In the genomic region with DNA sequence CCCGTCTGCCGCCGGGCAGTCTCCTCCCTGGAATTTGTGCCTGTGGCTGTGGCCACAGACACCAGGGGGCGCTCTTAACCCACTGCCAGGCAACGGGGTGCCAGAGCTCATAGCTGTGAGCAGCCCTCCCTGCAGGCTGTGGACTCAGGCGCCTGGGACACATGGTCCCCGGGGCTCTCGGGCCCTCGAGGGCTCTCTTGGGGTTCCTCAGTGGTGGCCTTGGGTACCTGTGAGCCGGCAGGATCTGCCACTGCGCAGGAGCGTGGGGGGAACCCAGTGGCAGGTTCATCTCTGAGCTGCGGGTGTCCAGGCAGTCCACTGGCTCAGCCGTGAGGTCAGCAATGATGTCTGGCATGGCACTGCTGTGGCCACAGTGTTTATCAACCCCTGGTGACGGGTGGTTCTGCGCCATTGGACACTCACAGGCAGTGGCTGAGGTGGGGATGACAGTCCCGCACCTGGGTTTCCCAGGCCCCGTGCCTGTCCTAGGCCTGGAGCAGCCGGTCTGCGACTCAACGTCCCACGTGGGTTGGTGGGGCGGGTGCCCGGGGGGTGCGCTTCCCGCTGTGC, we compare ENCODE assay signal across 1 cellular context.
TF ChIP-seq lines count a peak whose summit lies in the region.

No MANE protein-coding gene starts in this region.

TF ChIP-seq in K562, 482 proteins besides CTCF, POLR2A, EP300 and RAD21 (continued from another document and continues in another):
- TF ChIP-seq, protein P1, sequence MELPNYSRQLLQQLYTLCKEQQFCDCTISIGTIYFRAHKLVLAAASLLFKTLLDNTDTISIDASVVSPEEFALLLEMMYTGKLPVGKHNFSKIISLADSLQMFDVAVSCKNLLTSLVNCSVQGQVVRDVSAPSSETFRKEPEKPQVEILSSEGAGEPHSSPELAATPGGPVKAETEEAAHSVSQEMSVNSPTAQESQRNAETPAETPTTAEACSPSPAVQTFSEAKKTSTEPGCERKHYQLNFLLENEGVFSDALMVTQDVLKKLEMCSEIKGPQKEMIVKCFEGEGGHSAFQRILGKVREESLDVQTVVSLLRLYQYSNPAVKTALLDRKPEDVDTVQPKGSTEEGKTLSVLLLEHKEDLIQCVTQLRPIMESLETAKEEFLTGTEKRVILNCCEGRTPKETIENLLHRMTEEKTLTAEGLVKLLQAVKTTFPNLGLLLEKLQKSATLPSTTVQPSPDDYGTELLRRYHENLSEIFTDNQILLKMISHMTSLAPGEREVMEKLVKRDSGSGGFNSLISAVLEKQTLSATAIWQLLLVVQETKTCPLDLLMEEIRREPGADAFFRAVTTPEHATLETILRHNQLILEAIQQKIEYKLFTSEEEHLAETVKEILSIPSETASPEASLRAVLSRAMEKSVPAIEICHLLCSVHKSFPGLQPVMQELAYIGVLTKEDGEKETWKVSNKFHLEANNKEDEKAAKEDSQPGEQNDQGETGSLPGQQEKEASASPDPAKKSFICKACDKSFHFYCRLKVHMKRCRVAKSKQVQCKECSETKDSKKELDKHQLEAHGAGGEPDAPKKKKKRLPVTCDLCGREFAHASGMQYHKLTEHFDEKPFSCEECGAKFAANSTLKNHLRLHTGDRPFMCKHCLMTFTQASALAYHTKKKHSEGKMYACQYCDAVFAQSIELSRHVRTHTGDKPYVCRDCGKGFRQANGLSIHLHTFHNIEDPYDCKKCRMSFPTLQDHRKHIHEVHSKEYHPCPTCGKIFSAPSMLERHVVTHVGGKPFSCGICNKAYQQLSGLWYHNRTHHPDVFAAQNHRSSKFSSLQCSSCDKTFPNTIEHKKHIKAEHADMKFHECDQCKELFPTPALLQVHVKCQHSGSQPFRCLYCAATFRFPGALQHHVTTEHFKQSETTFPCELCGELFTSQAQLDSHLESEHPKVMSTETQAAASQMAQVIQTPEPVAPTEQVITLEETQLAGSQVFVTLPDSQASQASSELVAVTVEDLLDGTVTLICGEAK (IDR thresholded peaks at IDR 0.05): no peak
- TF ChIP-seq, protein P1 (CRISPR knock-in tag; IDR thresholded peaks at IDR 0.05): no peak
- peak; percentile 23 for TF ChIP-seq FIP1L1 (IDR thresholded peaks at IDR 0.05; ENCODE audit: low read depth, low read length, poor library complexity, severe bottlenecking)
- TF ChIP-seq, protein P2, sequence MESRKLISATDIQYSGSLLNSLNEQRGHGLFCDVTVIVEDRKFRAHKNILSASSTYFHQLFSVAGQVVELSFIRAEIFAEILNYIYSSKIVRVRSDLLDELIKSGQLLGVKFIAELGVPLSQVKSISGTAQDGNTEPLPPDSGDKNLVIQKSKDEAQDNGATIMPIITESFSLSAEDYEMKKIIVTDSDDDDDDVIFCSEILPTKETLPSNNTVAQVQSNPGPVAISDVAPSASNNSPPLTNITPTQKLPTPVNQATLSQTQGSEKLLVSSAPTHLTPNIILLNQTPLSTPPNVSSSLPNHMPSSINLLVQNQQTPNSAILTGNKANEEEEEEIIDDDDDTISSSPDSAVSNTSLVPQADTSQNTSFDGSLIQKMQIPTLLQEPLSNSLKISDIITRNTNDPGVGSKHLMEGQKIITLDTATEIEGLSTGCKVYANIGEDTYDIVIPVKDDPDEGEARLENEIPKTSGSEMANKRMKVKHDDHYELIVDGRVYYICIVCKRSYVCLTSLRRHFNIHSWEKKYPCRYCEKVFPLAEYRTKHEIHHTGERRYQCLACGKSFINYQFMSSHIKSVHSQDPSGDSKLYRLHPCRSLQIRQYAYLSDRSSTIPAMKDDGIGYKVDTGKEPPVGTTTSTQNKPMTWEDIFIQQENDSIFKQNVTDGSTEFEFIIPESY (CRISPR knock-in tag; IDR thresholded peaks at IDR 0.05): 0 out of 2 replicates have a peak, but pooled peaks have one; percentile 48
- no peak for TF ChIP-seq CBFA2T3 (IDR thresholded peaks at IDR 0.05)
- TF ChIP-seq STAG1 (CRISPR knock-in tag; IDR thresholded peaks at IDR 0.05; ENCODE audit: borderline replicate concordance): peak; percentile 69
- TF ChIP-seq, protein P3, sequence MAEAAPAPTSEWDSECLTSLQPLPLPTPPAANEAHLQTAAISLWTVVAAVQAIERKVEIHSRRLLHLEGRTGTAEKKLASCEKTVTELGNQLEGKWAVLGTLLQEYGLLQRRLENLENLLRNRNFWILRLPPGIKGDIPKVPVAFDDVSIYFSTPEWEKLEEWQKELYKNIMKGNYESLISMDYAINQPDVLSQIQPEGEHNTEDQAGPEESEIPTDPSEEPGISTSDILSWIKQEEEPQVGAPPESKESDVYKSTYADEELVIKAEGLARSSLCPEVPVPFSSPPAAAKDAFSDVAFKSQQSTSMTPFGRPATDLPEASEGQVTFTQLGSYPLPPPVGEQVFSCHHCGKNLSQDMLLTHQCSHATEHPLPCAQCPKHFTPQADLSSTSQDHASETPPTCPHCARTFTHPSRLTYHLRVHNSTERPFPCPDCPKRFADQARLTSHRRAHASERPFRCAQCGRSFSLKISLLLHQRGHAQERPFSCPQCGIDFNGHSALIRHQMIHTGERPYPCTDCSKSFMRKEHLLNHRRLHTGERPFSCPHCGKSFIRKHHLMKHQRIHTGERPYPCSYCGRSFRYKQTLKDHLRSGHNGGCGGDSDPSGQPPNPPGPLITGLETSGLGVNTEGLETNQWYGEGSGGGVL (CRISPR knock-in tag; IDR thresholded peaks at IDR 0.05): no peak
- TF ChIP-seq TEAD1 (CRISPR knock-in tag; IDR thresholded peaks at IDR 0.05): peak in 1 of 2 experiments; percentile 87; a peak in 1 of 4 replicates
- TF ChIP-seq, protein P4, sequence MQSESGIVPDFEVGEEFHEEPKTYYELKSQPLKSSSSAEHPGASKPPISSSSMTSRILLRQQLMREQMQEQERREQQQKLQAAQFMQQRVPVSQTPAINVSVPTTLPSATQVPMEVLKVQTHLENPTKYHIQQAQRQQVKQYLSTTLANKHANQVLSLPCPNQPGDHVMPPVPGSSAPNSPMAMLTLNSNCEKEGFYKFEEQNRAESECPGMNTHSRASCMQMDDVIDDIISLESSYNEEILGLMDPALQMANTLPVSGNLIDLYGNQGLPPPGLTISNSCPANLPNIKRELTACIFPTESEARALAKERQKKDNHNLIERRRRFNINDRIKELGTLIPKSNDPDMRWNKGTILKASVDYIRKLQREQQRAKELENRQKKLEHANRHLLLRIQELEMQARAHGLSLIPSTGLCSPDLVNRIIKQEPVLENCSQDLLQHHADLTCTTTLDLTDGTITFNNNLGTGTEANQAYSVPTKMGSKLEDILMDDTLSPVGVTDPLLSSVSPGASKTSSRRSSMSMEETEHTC (IDR thresholded peaks at IDR 0.05): no peak
- TF ChIP-seq, protein P5, sequence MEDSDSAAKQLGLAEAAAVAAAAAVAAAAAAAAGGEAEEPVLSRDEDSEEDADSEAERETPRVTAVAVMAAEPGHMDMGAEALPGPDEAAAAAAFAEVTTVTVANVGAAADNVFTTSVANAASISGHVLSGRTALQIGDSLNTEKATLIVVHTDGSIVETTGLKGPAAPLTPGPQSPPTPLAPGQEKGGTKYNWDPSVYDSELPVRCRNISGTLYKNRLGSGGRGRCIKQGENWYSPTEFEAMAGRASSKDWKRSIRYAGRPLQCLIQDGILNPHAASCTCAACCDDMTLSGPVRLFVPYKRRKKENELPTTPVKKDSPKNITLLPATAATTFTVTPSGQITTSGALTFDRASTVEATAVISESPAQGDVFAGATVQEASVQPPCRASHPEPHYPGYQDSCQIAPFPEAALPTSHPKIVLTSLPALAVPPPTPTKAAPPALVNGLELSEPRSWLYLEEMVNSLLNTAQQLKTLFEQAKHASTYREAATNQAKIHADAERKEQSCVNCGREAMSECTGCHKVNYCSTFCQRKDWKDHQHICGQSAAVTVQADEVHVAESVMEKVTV (CRISPR knock-in tag; IDR thresholded peaks at IDR 0.05): 0 out of 2 replicates have a peak, but pooled peaks have one; percentile 24
- TF ChIP-seq PHF21A (IDR thresholded peaks at IDR 0.05; ENCODE audit: borderline replicate concordance, low read depth): no peak
- TF ChIP-seq ZNF707 (CRISPR knock-in tag; conservative IDR thresholded peaks at IDR 0.05): no peak
- no peak for TF ChIP-seq ZC3H11A (IDR thresholded peaks at IDR 0.05; ENCODE audit: low read depth, low read length)
- no peak for TF ChIP-seq EGR1 (conservative IDR thresholded peaks at IDR 0.05)
- TF ChIP-seq ZFP36 (IDR thresholded peaks at IDR 0.05; ENCODE audit: low read depth, low read length, partially characterized antibody): no peak
- no peak for TF ChIP-seq BMI1 (IDR thresholded peaks at IDR 0.05; ENCODE audit: low read length)
- no peak for TF ChIP-seq ZNF695 (CRISPR knock-in tag; IDR thresholded peaks at IDR 0.05)
- no peak for TF ChIP-seq NFATC3 (IDR thresholded peaks at IDR 0.05)
- no peak for TF ChIP-seq FOXK1 (CRISPR knock-in tag; IDR thresholded peaks at IDR 0.05; ENCODE audit: borderline replicate concordance)
- no peak for TF ChIP-seq C11orf30 (IDR thresholded peaks at IDR 0.05; ENCODE audit: low read depth)
- TF ChIP-seq, protein P6, sequence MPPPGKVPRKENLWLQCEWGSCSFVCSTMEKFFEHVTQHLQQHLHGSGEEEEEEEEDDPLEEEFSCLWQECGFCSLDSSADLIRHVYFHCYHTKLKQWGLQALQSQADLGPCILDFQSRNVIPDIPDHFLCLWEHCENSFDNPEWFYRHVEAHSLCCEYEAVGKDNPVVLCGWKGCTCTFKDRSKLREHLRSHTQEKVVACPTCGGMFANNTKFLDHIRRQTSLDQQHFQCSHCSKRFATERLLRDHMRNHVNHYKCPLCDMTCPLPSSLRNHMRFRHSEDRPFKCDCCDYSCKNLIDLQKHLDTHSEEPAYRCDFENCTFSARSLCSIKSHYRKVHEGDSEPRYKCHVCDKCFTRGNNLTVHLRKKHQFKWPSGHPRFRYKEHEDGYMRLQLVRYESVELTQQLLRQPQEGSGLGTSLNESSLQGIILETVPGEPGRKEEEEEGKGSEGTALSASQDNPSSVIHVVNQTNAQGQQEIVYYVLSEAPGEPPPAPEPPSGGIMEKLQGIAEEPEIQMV (tag; conservative IDR thresholded peaks at IDR 0.05; ENCODE audit: low read depth): no peak
- TF ChIP-seq RB1 (IDR thresholded peaks at IDR 0.05; ENCODE audit: low read depth): peak; percentile 63; the same call in 1 of the 2 replicates
- no peak for TF ChIP-seq ELF4 (CRISPR knock-in tag; IDR thresholded peaks at IDR 0.05)
- TF ChIP-seq ZNF3 (CRISPR knock-in tag; IDR thresholded peaks at IDR 0.05): no peak
- no peak for TF ChIP-seq ZNF764 (CRISPR knock-in tag; IDR thresholded peaks at IDR 0.05; ENCODE audit: low read depth)
- TF ChIP-seq, protein P7, sequence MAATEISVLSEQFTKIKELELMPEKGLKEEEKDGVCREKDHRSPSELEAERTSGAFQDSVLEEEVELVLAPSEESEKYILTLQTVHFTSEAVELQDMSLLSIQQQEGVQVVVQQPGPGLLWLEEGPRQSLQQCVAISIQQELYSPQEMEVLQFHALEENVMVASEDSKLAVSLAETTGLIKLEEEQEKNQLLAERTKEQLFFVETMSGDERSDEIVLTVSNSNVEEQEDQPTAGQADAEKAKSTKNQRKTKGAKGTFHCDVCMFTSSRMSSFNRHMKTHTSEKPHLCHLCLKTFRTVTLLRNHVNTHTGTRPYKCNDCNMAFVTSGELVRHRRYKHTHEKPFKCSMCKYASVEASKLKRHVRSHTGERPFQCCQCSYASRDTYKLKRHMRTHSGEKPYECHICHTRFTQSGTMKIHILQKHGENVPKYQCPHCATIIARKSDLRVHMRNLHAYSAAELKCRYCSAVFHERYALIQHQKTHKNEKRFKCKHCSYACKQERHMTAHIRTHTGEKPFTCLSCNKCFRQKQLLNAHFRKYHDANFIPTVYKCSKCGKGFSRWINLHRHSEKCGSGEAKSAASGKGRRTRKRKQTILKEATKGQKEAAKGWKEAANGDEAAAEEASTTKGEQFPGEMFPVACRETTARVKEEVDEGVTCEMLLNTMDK (IDR thresholded peaks at IDR 0.05; ENCODE audit: borderline replicate concordance, insufficient read depth, low read depth, low read length, poor library complexity, severe bottlenecking): peak; percentile 76
- TF ChIP-seq, protein P8, sequence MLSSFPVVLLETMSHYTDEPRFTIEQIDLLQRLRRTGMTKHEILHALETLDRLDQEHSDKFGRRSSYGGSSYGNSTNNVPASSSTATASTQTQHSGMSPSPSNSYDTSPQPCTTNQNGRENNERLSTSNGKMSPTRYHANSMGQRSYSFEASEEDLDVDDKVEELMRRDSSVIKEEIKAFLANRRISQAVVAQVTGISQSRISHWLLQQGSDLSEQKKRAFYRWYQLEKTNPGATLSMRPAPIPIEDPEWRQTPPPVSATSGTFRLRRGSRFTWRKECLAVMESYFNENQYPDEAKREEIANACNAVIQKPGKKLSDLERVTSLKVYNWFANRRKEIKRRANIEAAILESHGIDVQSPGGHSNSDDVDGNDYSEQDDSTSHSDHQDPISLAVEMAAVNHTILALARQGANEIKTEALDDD (IDR thresholded peaks at IDR 0.05): no peak
- no peak for TF ChIP-seq SOX6 (IDR thresholded peaks at IDR 0.05)
- TF ChIP-seq, protein P9, sequence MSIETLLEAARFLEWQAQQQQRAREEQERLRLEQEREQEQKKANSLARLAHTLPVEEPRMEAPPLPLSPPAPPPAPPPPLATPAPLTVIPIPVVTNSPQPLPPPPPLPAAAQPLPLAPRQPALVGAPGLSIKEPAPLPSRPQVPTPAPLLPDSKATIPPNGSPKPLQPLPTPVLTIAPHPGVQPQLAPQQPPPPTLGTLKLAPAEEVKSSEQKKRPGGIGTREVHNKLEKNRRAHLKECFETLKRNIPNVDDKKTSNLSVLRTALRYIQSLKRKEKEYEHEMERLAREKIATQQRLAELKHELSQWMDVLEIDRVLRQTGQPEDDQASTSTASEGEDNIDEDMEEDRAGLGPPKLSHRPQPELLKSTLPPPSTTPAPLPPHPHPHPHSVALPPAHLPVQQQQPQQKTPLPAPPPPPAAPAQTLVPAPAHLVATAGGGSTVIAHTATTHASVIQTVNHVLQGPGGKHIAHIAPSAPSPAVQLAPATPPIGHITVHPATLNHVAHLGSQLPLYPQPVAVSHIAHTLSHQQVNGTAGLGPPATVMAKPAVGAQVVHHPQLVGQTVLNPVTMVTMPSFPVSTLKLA (conservative IDR thresholded peaks at IDR 0.05): no peak
- TF ChIP-seq FOXA3 (CRISPR knock-in tag; conservative IDR thresholded peaks at IDR 0.05 in 1 of 2, IDR thresholded peaks at IDR 0.05 in 1 of 2): no peak
- TF ChIP-seq SMAD4 (CRISPR knock-in tag; conservative IDR thresholded peaks at IDR 0.05): no peak
- TF ChIP-seq KHSRP (IDR thresholded peaks at IDR 0.05): no peak
